ENCODE assay signal across 14 cellular contexts in genomic region chr5:135030123-135030517, GRCh38. TPM values are rescaled to one million over a fixed set of nuclear protein-coding genes. Genes with fewer than 3 reads are reported as not detected.
DNase-seq lines count a peak whose midpoint lies in the region; ATAC-seq and TF ChIP-seq lines count a peak whose summit lies in the region.
"Had no signal": no experiment of that assay in that cellular context is flagged by ENCODE, and none has a peak within 500 bp of the region (broad histone marks: within the 10 kb centered on the region; RNA-seq: fewer than 3 reads in every experiment).

No MANE protein-coding gene starts in this region.

- no peak for DNase-seq in RWPE1 (ENCODE audit: low spot score)
- no peak for DNase-seq in endothelial cell (ENCODE audit: low spot score)
- DNase-seq in prostate gland (ENCODE audit: low spot score): no peak
- DNase-seq in HEK293T (ENCODE audit: extremely low spot score): no peak
- DNase-seq: activated CD4-positive, CD25-positive, alpha-beta regulatory T cell; activated gamma-delta T cell treated with Interleukin-2 at 50 U/mL for 16 hours; COR-L47; dorsolateral prefrontal cortex; HFFc6; NCI-H2227 treated with DMSO at 0.1 percent for 48 hours had no signal

- CTCF ChIA-PET in RWPE1 (lab: Yijun Ruan, JAX) (interaction anchor here (1.0 to 1.2 kb wide), 2 partner anchors 13 to 157 kb away, joined by 3 to 4 read pairs; no protein-coding TSS in a partner anchor), HEK293T (lab: Yijun Ruan, JAX) (no interaction called here)

- H3K4me3 ChIP-seq in GM12875 (ENCODE audit: low read depth, low read length) (peak overlapping the region; percentile 68), prostate gland (peak overlapping the region; percentile 48 to 57)

- TF ChIP-seq CTCF in GM12875 (IDR thresholded peaks at IDR 0.05; ENCODE audit: borderline replicate concordance, insufficient read depth, low read depth, low read length) (no peak), RWPE1 (conservative IDR thresholded peaks at IDR 0.05; ENCODE audit: low read depth) (no peak), endothelial cell (IDR thresholded peaks at IDR 0.05; ENCODE audit: unreplicated experiment) (no peak), prostate gland (IDR thresholded peaks at IDR 0.05) (no peak)

- ATAC-seq in HG02798 (IDR thresholded peaks at IDR 0.05; ENCODE audit: poor library complexity, unreplicated experiment) (no peak), GM18511 (IDR thresholded peaks at IDR 0.05; ENCODE audit: unreplicated experiment) (no peak)

- H3K27me3 Mint-ChIP-seq in endothelial cell (ENCODE audit: unreplicated experiment): peaks cover 39% of the 10 kb centered on the region

- 69% methylated on average over 4 of the region's 4 CpGs for WGBS in prostate gland

- H3K9me3 ChIP-seq in prostate gland: no peaks in the 10 kb centered on the region

- peak overlapping the region; percentile 65 for H3K4me3 Mint-ChIP-seq in endothelial cell (ENCODE audit: unreplicated experiment)
- H3K4me3 Mint-ChIP-seq: HFFc6 had no signal

- intact Hi-C loops in prostate gland (cut with DNase I): no loop called here

- peak overlapping the region; percentile 89 for H3K27ac ChIP-seq in RWPE1
- peak overlapping the region in 1 of 2 donors; percentile 81 for H3K27ac ChIP-seq in prostate gland
- H3K27ac ChIP-seq: dorsolateral prefrontal cortex had no signal

- no peak for TF ChIP-seq POLR2A in prostate gland (IDR thresholded peaks at IDR 0.05)

- H3K4me1 ChIP-seq in prostate gland (replicated peaks): no peaks in the 10 kb centered on the region

- no peaks in the 10 kb centered on the region for H3K36me3 ChIP-seq in prostate gland

- POLR2A ChIA-PET in RWPE1 (lab: Yijun Ruan, JAX; ENCODE audit: low non-redundant PET): no interaction called here
- POLR2A ChIA-PET in HEK293T (lab: Yijun Ruan, JAX): interaction anchor here (0.7 kb wide), 1 partner anchor 160 kb away, joined by 4 read pairs; no protein-coding TSS in a partner anchor

- H3K27me3 ChIP-seq in prostate gland (replicated peaks; ENCODE audit: insufficient read depth): peaks cover 5% of the 10 kb centered on the region

- H3K36me3 Mint-ChIP-seq in endothelial cell (ENCODE audit: low read depth, unreplicated experiment): peaks cover 6% of the 10 kb centered on the region

- peaks cover 25% of the 10 kb centered on the region for H3K4me1 Mint-ChIP-seq in endothelial cell (ENCODE audit: unreplicated experiment)

- H3K9me3 Mint-ChIP-seq in endothelial cell (ENCODE audit: unreplicated experiment): no peaks in the 10 kb centered on the region
- H3K9me3 Mint-ChIP-seq: HFFc6 had no signal

- no peak overlapping the region for H3K27ac Mint-ChIP-seq in endothelial cell (ENCODE audit: unreplicated experiment)
- H3K27ac Mint-ChIP-seq: HFFc6 had no signal

TF ChIP-seq in HEK293T, 16 proteins besides CTCF, POLR2A, EP300 and RAD21:
- TF ChIP-seq CTBP1 (IDR thresholded peaks at IDR 0.05; ENCODE audit: borderline replicate concordance): no peak
- no peak for TF ChIP-seq BHLHE40 (IDR thresholded peaks at IDR 0.05; ENCODE audit: borderline replicate concordance)
- TF ChIP-seq L3MBTL2 (conservative IDR thresholded peaks at IDR 0.05): no peak
- no peak for TF ChIP-seq FOXA1 (IDR thresholded peaks at IDR 0.05)
- no peak for TF ChIP-seq ELF4 (IDR thresholded peaks at IDR 0.05)
- TF ChIP-seq FOXM1 (IDR thresholded peaks at IDR 0.05; ENCODE audit: borderline replicate concordance): no peak
- TF ChIP-seq LEF1 (IDR thresholded peaks at IDR 0.05; ENCODE audit: borderline replicate concordance): no peak
- TF ChIP-seq TARDBP (IDR thresholded peaks at IDR 0.05): no peak
- no peak for TF ChIP-seq ZNF384 (IDR thresholded peaks at IDR 0.05)
- no peak for TF ChIP-seq SP1 (IDR thresholded peaks at IDR 0.05)
- no peak for TF ChIP-seq PKNOX1 (IDR thresholded peaks at IDR 0.05)
- TF ChIP-seq SUZ12 (IDR thresholded peaks at IDR 0.05): no peak
- no peak for TF ChIP-seq HDGF (IDR thresholded peaks at IDR 0.05; ENCODE audit: borderline replicate concordance)
- TF ChIP-seq ARNT (IDR thresholded peaks at IDR 0.05): no peak
- TF ChIP-seq NFRKB (IDR thresholded peaks at IDR 0.05): no peak

RNA-seq across cellular contexts. Expression of gene PITX1, which starts 3.9 kb away (rescaled TPM):
- total RNA-seq in endothelial cell (ENCODE audit: unreplicated experiment) (0.87 TPM), prostate gland (10 to 100 TPM in 1 of 2 donors, 1 to 10 TPM in 1; 6.8 to 50.6 TPM)
- total RNA-seq: RPMI7951 had no signal
